In genomic region chr1:160651428-160652064, GRCh38 we compare ENCODE assay signal across 1 cellular context.
TF ChIP-seq lines count a peak whose summit lies in the region.

No MANE protein-coding gene starts in this region.

TF ChIP-seq in K562, 482 proteins besides CTCF, POLR2A, EP300 and RAD21:
- TF ChIP-seq NFIC (IDR thresholded peaks at IDR 0.05) (peak; percentile 79), SMAD3 (CRISPR knock-in tag; conservative IDR thresholded peaks at IDR 0.05) (no peak)
